Comparison of ENCODE assay signal across 9 cellular contexts in the genomic region with DNA sequence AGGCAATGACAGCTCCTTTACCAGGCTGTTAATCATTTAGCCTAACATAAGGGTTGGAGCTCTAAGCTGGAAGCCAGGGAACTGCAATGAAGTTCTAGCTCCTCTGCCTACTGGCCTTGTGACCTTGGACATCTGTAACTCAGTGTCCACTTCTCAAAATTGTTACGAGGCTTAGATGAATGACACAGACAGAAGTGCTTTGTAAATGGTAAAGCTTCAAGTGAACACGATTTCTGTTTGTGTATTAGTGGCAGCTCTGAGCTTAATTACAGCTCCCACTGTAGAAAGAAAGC.
"Had no signal": no experiment of that assay in that cellular context is flagged by ENCODE, and none has a peak within 500 bp of the region (broad histone marks: within the 10 kb centered on the region; RNA-seq: fewer than 3 reads in every experiment).

No MANE protein-coding gene starts in this region.

- H3K27ac Mint-ChIP-seq: HFFc6, IgD-negative memory B cell had no signal

- H3K9me3 Mint-ChIP-seq: HFFc6, IgD-negative memory B cell had no signal

- H3K4me1 Mint-ChIP-seq: IgD-negative memory B cell had no signal

- H3K4me3 ChIP-seq: GM23248, HAP-1 had no signal

- DNase-seq: GM23248, GOT3, H7, HFFc6, KBM-7 had no signal

- H3K27ac ChIP-seq: GM23248, HL-60 had no signal

- ATAC-seq: HCT116 had no signal

- H3K36me3 ChIP-seq: HAP-1 had no signal

- H3K36me3 Mint-ChIP-seq: IgD-negative memory B cell had no signal

- H3K9me3 ChIP-seq: HAP-1 had no signal

- H3K4me1 ChIP-seq: HAP-1 had no signal

- H3K4me3 Mint-ChIP-seq: HFFc6, IgD-negative memory B cell had no signal
